8 cellular contexts compared by ENCODE assay signal in the genomic region with DNA sequence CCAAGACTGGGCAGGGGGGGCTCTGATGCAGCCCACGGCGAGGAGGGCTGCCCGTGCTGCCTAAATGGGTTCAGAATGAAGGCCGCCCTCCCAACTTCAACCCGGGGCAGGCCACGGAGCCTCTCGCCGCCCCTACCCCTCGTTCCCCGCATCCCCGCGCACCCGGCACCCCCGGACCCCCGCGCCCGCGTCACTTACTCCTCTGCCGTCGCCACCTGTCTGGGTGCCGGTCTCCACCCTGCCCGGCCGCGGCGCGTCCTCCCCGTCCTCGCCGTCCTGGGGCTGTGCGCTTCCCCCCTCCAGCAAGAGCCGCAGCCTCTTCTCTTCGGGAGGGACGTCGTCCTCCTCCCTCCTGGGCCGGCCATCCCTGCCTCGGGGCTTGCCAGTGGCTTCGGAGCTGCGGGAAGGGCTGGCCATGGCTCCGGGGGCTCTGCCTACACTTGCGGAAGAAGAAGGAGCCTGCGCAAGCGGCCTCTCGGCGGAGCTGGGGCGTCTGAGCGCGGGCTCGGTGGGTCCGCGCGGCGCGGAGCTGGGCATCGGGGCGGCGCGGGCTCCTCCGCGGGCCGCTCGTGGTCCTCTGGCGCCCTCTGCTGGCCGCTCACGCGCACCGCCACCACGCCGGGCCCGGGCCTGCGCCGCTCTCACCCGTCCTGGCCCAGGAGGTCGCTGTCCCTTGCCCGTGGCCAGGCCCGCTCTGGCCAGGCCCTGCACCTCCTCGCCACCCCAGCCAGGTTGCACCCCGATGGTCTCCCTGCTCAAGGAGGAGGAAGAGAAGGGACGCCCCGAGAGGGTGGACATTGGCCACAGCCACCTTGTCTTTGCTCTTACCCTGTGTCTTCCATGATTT. TPM values are rescaled to one million over a fixed set of nuclear protein-coding genes. Genes with fewer than 3 reads are reported as not detected.
DNase-seq lines count a peak whose midpoint lies in the region; ATAC-seq, FAIRE-seq and TF ChIP-seq lines count a peak whose summit lies in the region.
"Not testable (repeated sequence)": the region's sequence is repeated elsewhere in the genome, so short reads cannot be mapped to it uniquely, and the experiment has no call there.

No MANE protein-coding gene starts in this region.

- H3K9me3 ChIP-seq in SJCRH30 (replicated peaks); small intestine (ENCODE audit: control insufficient read depth, low read depth); upper lobe of right lung: not testable (repeated sequence)

- ATAC-seq in upper lobe of right lung = peak; percentile 98

- H3K4me3 ChIP-seq in SJCRH30 = not testable (repeated sequence)
- H3K4me3 ChIP-seq in small intestine (ENCODE audit: low read depth in 1 of 2, low read length in 2 of 2) = peak overlapping the region in 1 of 2 donors; percentile 27
- peak overlapping the region; percentile 47 for H3K4me3 ChIP-seq in upper lobe of right lung

- peak; percentile 68 for TF ChIP-seq CTCF in upper lobe of right lung (IDR thresholded peaks at IDR 0.05)

- FAIRE-seq in small intestine (lab: Jason Lieb, UNC) = not testable (repeated sequence)

- DNase-seq in GM03348 (ENCODE audit: low spot score) (peak; percentile 56), KBM-7 (peak; percentile 67), SJCRH30 (peak; percentile 36 to 56), left kidney (ENCODE audit: low read depth, low spot score) (peak; percentile 74), small intestine (peak; percentile 27), upper lobe of right lung (peak; percentile 87)
- peak; percentile 80 for DNase-seq in activated T-cell treated with anti-CD3 and anti-CD28 coated beads, Interleukin-2, amount 50 U/mL, for 1 hour
- DNase-seq in effector CD8-positive, alpha-beta T cell (lab: John Stamatoyannopoulos, UW) = peak; percentile 31

- not testable (repeated sequence) for H3K27me3 ChIP-seq in SJCRH30; small intestine (ENCODE audit: control insufficient read depth in 2 of 2, insufficient read depth in 2 of 2, low read length in 2 of 2); upper lobe of right lung

- WGBS in small intestine, 3 donors = 3 to 6% (median 3%) methylated on average over 27 to 74 of the region's 79 CpGs

- not testable (repeated sequence) for H3K4me1 ChIP-seq in SJCRH30; small intestine (ENCODE audit: control insufficient read depth in 2 of 2, insufficient read depth in 1 of 2, low read depth in 1 of 2, low read length in 1 of 2); upper lobe of right lung

- H3K27ac ChIP-seq in SJCRH30; small intestine (ENCODE audit: low read depth in 1 of 2, low read length in 1 of 2); upper lobe of right lung: not testable (repeated sequence)

- H3K36me3 ChIP-seq in SJCRH30; small intestine (ENCODE audit: control insufficient read depth in 2 of 2, insufficient read depth in 2 of 2, low read length in 2 of 2); upper lobe of right lung: not testable (repeated sequence)

- intact Hi-C loops in upper lobe of right lung (cut with DNase I) = not testable (repeated sequence)

- in situ Hi-C loops in KBM-7 (cut with MboI; ENCODE audit: low pct_unique_long_range_greater_than_20kb, low sequenced_read_pairs) = not testable (repeated sequence)

RNA-seq across cellular contexts. Expression of a gene that starts 59.3 kb away (rescaled TPM):
- total RNA-seq in SJCRH30 (2014; rRNA removed; shearing (Covaris generic)) = not detected in 2 replicates
- polyA plus RNA-seq in small intestine = not detected
- 2.0 TPM for total RNA-seq in upper lobe of right lung

Comparison
In these comparisons a context has a peak if more than half of its experiments do, and no peak if none do; other contexts are left out.
1. DNase-seq: peak in every context shown above with its lines; median percentile 87 in upper lobe of right lung; 80 in activated T-cell treated with anti-CD3 and anti-CD28 coated beads, Interleukin-2, amount 50 U/mL, for 1 hour; 74 in left kidney; 67 in KBM-7; 56 in GM03348; 46 in SJCRH30; 31 in effector CD8-positive, alpha-beta T cell; 27 in small intestine.